Comparison of ENCODE assay signal across 21 cellular contexts in the genomic region with DNA sequence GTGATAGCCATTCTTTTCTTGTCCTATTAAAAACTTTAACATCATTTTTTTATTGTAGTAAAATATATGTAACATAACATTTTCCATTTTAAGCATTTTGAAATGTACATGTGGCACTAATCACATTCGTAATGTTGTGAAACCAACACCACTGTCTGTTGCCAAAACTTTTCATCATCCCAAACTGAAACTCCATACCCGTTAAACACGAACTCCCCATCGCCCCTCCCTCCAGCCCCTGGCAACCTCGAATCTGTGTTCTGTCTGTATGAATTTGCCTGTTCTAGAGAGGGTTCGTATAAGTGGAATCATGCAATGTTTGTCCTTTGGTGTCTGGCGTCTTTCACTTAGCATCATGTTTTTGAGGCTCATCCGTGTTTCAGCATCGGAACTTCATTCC.
DNase-seq lines count a peak whose midpoint lies in the region; FAIRE-seq and TF ChIP-seq lines count a peak whose summit lies in the region.
"Had no signal": no experiment of that assay in that cellular context is flagged by ENCODE, and none has a peak within 500 bp of the region (broad histone marks: within the 10 kb centered on the region; RNA-seq: fewer than 3 reads in every experiment).

No MANE protein-coding gene starts in this region.

- WGBS in mesenchymal stem cell: 76% methylated on average over 6 of the region's 9 CpGs

- FAIRE-seq in astrocyte (lab: Jason Lieb, UNC): no peak
- FAIRE-seq: TTC549 had no signal

- H2AK5ac ChIP-seq in mesenchymal stem cell (ENCODE audit: low read length, severe bottlenecking): no peak overlapping the region

- no peak overlapping the region for H3K4ac ChIP-seq in mesenchymal stem cell (ENCODE audit: low read depth in 1 of 2, low read length in 2 of 2)

- no peaks in the 10 kb centered on the region for H3K9me2 ChIP-seq in OCI-LY7 (ENCODE audit: insufficient read depth, low read length)

- no peak overlapping the region for H4K91ac ChIP-seq in mesenchymal stem cell (ENCODE audit: low read length)

- H3K27me3 Mint-ChIP-seq in astrocyte (ENCODE audit: low read depth, unreplicated experiment): peaks cover 11% of the 10 kb centered on the region

- no peak overlapping the region for H3K18ac ChIP-seq in mesenchymal stem cell (ENCODE audit: low read depth in 1 of 2, low read length in 2 of 2)

- no peak overlapping the region for H3K9ac ChIP-seq in astrocyte (ENCODE audit: low read length)
- peak overlapping the region; percentile 91 for H3K9ac ChIP-seq in mesenchymal stem cell (ENCODE audit: low read length)

- CTCF ChIA-PET in OCI-LY7 (lab: Charles Lee; ENCODE audit: unreplicated experiment): no interaction called here

- H3K27ac Mint-ChIP-seq in astrocyte (ENCODE audit: unreplicated experiment): no peak overlapping the region
- H3K27ac Mint-ChIP-seq: stimulated activated memory B cell treated with anti-CD40 and anti-IgM and Interleukin-4, amounts not matched to agents 10 μg/mL and 1 μg/mL and 100 μg/mL, for 72 hours had no signal

- H2BK15ac ChIP-seq in mesenchymal stem cell (ENCODE audit: low read depth, poor library complexity, severe bottlenecking): no peak overlapping the region

- H3K79me1 ChIP-seq in mesenchymal stem cell (replicated peaks; ENCODE audit: low read length, poor library complexity, severe bottlenecking): no peaks in the 10 kb centered on the region

- no peaks in the 10 kb centered on the region for H4K20me1 ChIP-seq in astrocyte (ENCODE audit: insufficient read depth, low read length)
- H4K20me1 ChIP-seq in OCI-LY7 (ENCODE audit: insufficient read depth, low read length): no peaks in the 10 kb centered on the region

- no peaks in the 10 kb centered on the region for H3K36me3 Mint-ChIP-seq in astrocyte (ENCODE audit: low read depth, unreplicated experiment)
- H3K36me3 Mint-ChIP-seq: stimulated activated memory B cell treated with anti-CD40 and anti-IgM and Interleukin-4, amounts not matched to agents 10 μg/mL and 1 μg/mL and 100 μg/mL, for 72 hours had no signal

- H3K4me3 Mint-ChIP-seq in astrocyte (ENCODE audit: unreplicated experiment): no peak overlapping the region
- H3K4me3 Mint-ChIP-seq: stimulated activated memory B cell treated with anti-CD40 and anti-IgM and Interleukin-4, amounts not matched to agents 10 μg/mL and 1 μg/mL and 100 μg/mL, for 72 hours had no signal

- no TSS peak for BruUV-seq in OCI-LY7 (replicated peaks; lab: Mats Ljungman, UMichigan)

- peaks cover 7% of the 10 kb centered on the region for H3K4me1 Mint-ChIP-seq in astrocyte (ENCODE audit: low read depth, unreplicated experiment)
- H3K4me1 Mint-ChIP-seq: stimulated activated memory B cell treated with anti-CD40 and anti-IgM and Interleukin-4, amounts not matched to agents 10 μg/mL and 1 μg/mL and 100 μg/mL, for 72 hours had no signal

- H3K9me3 ChIP-seq in astrocyte (ENCODE audit: insufficient read depth, low read depth, low read length) (peaks cover 4% of the 10 kb centered on the region), mesenchymal stem cell (ENCODE audit: control insufficient read depth, low read length) (no peaks in the 10 kb centered on the region), OCI-LY7 (ENCODE audit: low read length) (no peaks in the 10 kb centered on the region)
- H3K9me3 ChIP-seq: ascending aorta, Caco-2, mucosa of descending colon, tibial artery had no signal

- no peak overlapping the region for H2BK120ac ChIP-seq in mesenchymal stem cell (ENCODE audit: low read depth, low read length)

- peaks cover 6% of the 10 kb centered on the region for H3K9me3 Mint-ChIP-seq in astrocyte (ENCODE audit: unreplicated experiment)
- H3K9me3 Mint-ChIP-seq: stimulated activated memory B cell treated with anti-CD40 and anti-IgM and Interleukin-4, amounts not matched to agents 10 μg/mL and 1 μg/mL and 100 μg/mL, for 72 hours had no signal

- H2AFZ ChIP-seq in astrocyte (ENCODE audit: low read depth, low read length) (no peak overlapping the region), mesenchymal stem cell (ENCODE audit: low read depth, low read length) (no peak overlapping the region), OCI-LY7 (ENCODE audit: low read length) (no peak overlapping the region)

- no peak overlapping the region for H2BK5ac ChIP-seq in mesenchymal stem cell (ENCODE audit: low read depth, low read length, poor library complexity, severe bottlenecking)

- no peak overlapping the region for H3K14ac ChIP-seq in mesenchymal stem cell (ENCODE audit: low read length in 2 of 2)

- H3K4me1 ChIP-seq in astrocyte (ENCODE audit: insufficient read depth, low read length) (peaks cover 12% of the 10 kb centered on the region), mesenchymal stem cell (ENCODE audit: control insufficient read depth, insufficient read depth, low read depth, low read length) (peaks cover 5% of the 10 kb centered on the region), OCI-LY7 (ENCODE audit: insufficient read depth, low read length, poor library complexity, severe bottlenecking) (no peaks in the 10 kb centered on the region)
- H3K4me1 ChIP-seq: ascending aorta, Caco-2, tibial artery had no signal

- H3K79me2 ChIP-seq in astrocyte (ENCODE audit: insufficient read depth, low read length) (no peaks in the 10 kb centered on the region), OCI-LY7 (ENCODE audit: insufficient read depth, low read depth, low read length) (no peaks in the 10 kb centered on the region)

- no peak overlapping the region for H2BK12ac ChIP-seq in mesenchymal stem cell (ENCODE audit: low read length in 2 of 2)

- H3K27ac ChIP-seq in astrocyte (ENCODE audit: low read depth, low read length) (peak overlapping the region; percentile 7), mesenchymal stem cell (ENCODE audit: low read length, poor library complexity, severe bottlenecking) (no peak overlapping the region), OCI-LY7 (ENCODE audit: low read depth, low read length, poor library complexity, severe bottlenecking) (no peak overlapping the region)
- H3K27ac ChIP-seq: ascending aorta, tibial artery had no signal

- H3K4me2 ChIP-seq in astrocyte (ENCODE audit: low read length) (peak overlapping the region; percentile 73), mesenchymal stem cell (ENCODE audit: low read length, poor library complexity, severe bottlenecking) (no peak overlapping the region), OCI-LY7 (ENCODE audit: low read length) (no peak overlapping the region)

- H4K8ac ChIP-seq in mesenchymal stem cell (ENCODE audit: low read length): no peak overlapping the region

- intact Hi-C loops in OCI-LY7 (cut with micrococcal nuclease; ENCODE audit: unreplicated experiment): no loop called here

- TF ChIP-seq CTCF in AG09309 (IDR thresholded peaks at IDR 0.05; ENCODE audit: control insufficient read depth, insufficient read depth, low read depth, low read length, missing control alignments): no peak
- no peak for TF ChIP-seq CTCF in HFF-Myc (IDR thresholded peaks at IDR 0.05; ENCODE audit: low read depth, low read length, missing control alignments)
- no peak for TF ChIP-seq CTCF in astrocyte (IDR thresholded peaks at IDR 0.05; ENCODE audit: insufficient read depth, low read depth, low read length)
- no peak for TF ChIP-seq CTCF in OCI-LY7 (conservative IDR thresholded peaks at IDR 0.05; ENCODE audit: low read length)

- no peaks in the 10 kb centered on the region for H3K36me3 ChIP-seq in astrocyte (ENCODE audit: insufficient read depth, low read length)
- H3K36me3 ChIP-seq in mesenchymal stem cell (ENCODE audit: control insufficient read depth in 1 of 2, insufficient read depth in 2 of 2, low read depth in 1 of 2, low read length in 2 of 2): no peaks in the 10 kb centered on the region
- no peaks in the 10 kb centered on the region for H3K36me3 ChIP-seq in H7 (replicated peaks; ENCODE audit: control insufficient read depth, insufficient read depth, low read length)
- no peaks in the 10 kb centered on the region for H3K36me3 ChIP-seq in OCI-LY7 (ENCODE audit: insufficient read depth, low read length)
- H3K36me3 ChIP-seq: ascending aorta, tibial artery had no signal

- no peak overlapping the region for H3K23ac ChIP-seq in mesenchymal stem cell (ENCODE audit: low read length in 2 of 2)

- H3K4me3 ChIP-seq in AG09309 (ENCODE audit: control insufficient read depth, low read depth, low read length): peak overlapping the region; percentile 24
- H3K4me3 ChIP-seq in HFF-Myc (replicated peaks; ENCODE audit: low read depth, low read length): peak overlapping the region; percentile 14
- no peak overlapping the region for H3K4me3 ChIP-seq in astrocyte (ENCODE audit: insufficient read depth, low read depth, low read length)
- peak overlapping the region in 1 of 2 experiments; percentile 77 for H3K4me3 ChIP-seq in mesenchymal stem cell (ENCODE audit: insufficient read depth in 1 of 2, low read depth in 1 of 2, low read length in 2 of 2)
- H3K4me3 ChIP-seq in H7 (ENCODE audit: insufficient read depth, low read depth, low read length): no peak overlapping the region
- H3K4me3 ChIP-seq in OCI-LY7 (ENCODE audit: low read depth, low read length, poor library complexity, severe bottlenecking): no peak overlapping the region
- H3K4me3 ChIP-seq: ascending aorta, mucosa of descending colon, tibial artery had no signal

- peak; percentile 75 for DNase-seq in AG09309 (ENCODE audit: low read depth)
- peak; percentile 44 for DNase-seq in HFF-Myc (ENCODE audit: extremely low read depth, low read depth)
- DNase-seq in astrocyte (ENCODE audit: low read depth): no peak
- no peak for DNase-seq in mesenchymal stem cell
- no peak for DNase-seq in H7
- no peak for DNase-seq in 8988T
- no peak for DNase-seq in activated CD4-positive, alpha-beta T cell treated with anti-CD3 and anti-CD28 coated beads, Interleukin-2, amount 50 U/mL, for 1 hour
- no peak for DNase-seq in OCI-LY7 (ENCODE audit: low spot score)
- DNase-seq: activated CD4-positive, alpha-beta T cell treated with anti-CD3 and anti-CD28 coated beads, Interleukin-2, amount 50 U/mL, for 4 hours; activated naive CD4-positive, alpha-beta T cell; activated T-cell treated with anti-CD3 and anti-CD28 coated beads for 4 hours; Caco-2; mucosa of descending colon; NCI-H187 treated with DMSO at 0.1 percent for 48 hours; NCI-H345; stimulated activated CD4-positive, alpha-beta T cell treated with anti-CD3 and anti-CD28 coated beads, Interleukin-15, amount 100 ng/mL, for 24 hours; SW 1271; tibial artery had no signal

- H3K27me3 ChIP-seq in astrocyte (ENCODE audit: insufficient read depth, low read length): no peaks in the 10 kb centered on the region
- H3K27me3 ChIP-seq in mesenchymal stem cell (ENCODE audit: control insufficient read depth in 1 of 2, insufficient read depth in 1 of 2, low read length in 2 of 2): peaks cover 5 to 28% of the 10 kb centered on the region in 2 experiments
- no peaks in the 10 kb centered on the region for H3K27me3 ChIP-seq in H7 (ENCODE audit: control insufficient read depth, insufficient read depth, low read length)
- H3K27me3 ChIP-seq: ascending aorta had no signal

- POLR2A ChIA-PET in OCI-LY7 (lab: Charles Lee): no interaction called here

Comparison
In these comparisons a context has a peak if more than half of its experiments do, and no peak if none do; other contexts are left out.
1. DNase-seq: peak in AG09309 (single experiment) and HFF-Myc (single experiment); none in astrocyte (single experiment), mesenchymal stem cell (single experiment), H7 (single experiment), 8988T (single experiment), activated CD4-positive, alpha-beta T cell treated with anti-CD3 and anti-CD28 coated beads, Interleukin-2, amount 50 U/mL, for 1 hour (single experiment) and OCI-LY7 (single experiment).
2. H3K4me3 ChIP-seq: peak in AG09309 (single experiment) and HFF-Myc (single experiment); none in astrocyte (single experiment), H7 (single experiment) and OCI-LY7 (single experiment).